ENCODE assay signal across 8 cellular contexts in the genomic region with DNA sequence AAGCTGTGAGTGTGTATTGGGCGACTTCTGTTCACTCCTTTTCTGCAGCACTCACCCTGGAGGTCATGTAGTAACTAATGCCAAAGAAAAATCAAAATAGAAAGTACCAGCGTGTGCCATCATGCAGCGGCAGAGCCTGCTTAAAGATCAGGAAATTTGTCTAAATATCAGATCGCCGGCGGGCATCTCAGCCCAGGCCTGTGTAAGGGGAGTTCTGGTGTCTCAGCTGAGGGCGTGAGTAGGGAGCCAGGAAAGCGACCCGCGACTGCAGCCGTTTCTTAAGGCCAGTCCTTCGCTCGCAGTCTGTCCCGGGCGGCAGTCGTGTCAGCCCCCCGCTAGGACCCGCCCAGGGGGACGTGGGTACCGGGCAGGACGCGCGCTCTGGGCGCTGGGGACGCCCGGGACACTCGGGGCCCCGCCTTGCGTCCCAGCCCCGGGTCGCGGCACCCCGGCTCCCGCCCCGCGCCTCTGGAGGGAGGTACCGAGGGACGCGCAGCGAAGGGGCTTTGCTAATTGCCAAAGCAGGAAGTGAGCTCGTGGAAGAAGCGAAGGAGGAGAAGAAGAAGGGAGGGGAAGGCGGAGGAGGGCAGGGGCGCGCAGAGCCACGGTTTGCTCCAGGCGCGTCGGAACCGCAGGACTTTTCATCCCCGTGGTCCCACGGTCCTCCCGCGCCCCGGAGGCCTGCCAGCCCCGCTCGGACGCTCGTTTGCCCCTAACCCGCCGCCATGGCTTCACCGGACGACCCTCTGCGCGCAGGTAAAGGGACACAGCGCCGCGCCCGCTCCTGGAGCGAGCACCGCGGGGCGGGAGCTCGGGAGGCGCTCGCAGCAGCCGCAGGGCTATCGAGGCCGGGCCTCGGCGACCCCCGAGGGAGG. TPM values are rescaled to one million over a fixed set of nuclear protein-coding genes. Genes with fewer than 3 reads are reported as not detected.
DNase-seq lines count a peak whose midpoint lies in the region; ATAC-seq and TF ChIP-seq lines count a peak whose summit lies in the region.

No MANE protein-coding gene starts in this region.

- no peaks in the 10 kb centered on the region for H3K4me1 ChIP-seq in OCI-LY3 (ENCODE audit: low read length)
- peaks cover 2% of the 10 kb centered on the region for H3K4me1 ChIP-seq in cardiac muscle cell (ENCODE audit: low read depth)

- H4K20me1 ChIP-seq in OCI-LY3 (ENCODE audit: insufficient read depth, low read length) = no peaks in the 10 kb centered on the region

- peaks cover 38% of the 10 kb centered on the region for H3K27me3 ChIP-seq in OCI-LY3 (ENCODE audit: low read depth, low read length)
- peaks cover 45% of the 10 kb centered on the region for H3K27me3 ChIP-seq in cardiac muscle cell

- H3K27ac ChIP-seq in OCI-LY3 (ENCODE audit: low read length) (no peak overlapping the region), cardiac muscle cell (no peak overlapping the region)

- H3K9me3 ChIP-seq in OCI-LY3 (ENCODE audit: insufficient read depth, low read length) (no peaks in the 10 kb centered on the region), cardiac muscle cell (ENCODE audit: low read depth) (no peaks in the 10 kb centered on the region)

- DNase-seq in NCI-H1417 (lab: John Stamatoyannopoulos, UW) = peak in 2 of 3 experiments; percentile 79
- DNase-seq in NCI-H1417 treated with DMSO at 0.1 percent for 48 hours (lab: John Stamatoyannopoulos, UW) = no peak
- DNase-seq in activated effector memory CD4-positive, alpha-beta T cell treated with Interleukin-2 at 50 U/mL for 16 hours = peak; percentile 51
- peak; percentile 34 to 51 for DNase-seq in cardiac muscle cell (ENCODE audit: low read depth in 1 of 2, low spot score in 1 of 2)
- peak; percentile 88 for DNase-seq in retina
- no peak for DNase-seq in cortex of kidney (lab: John Stamatoyannopoulos, UW)

- no peaks in the 10 kb centered on the region for H3K36me3 ChIP-seq in OCI-LY3 (replicated peaks; ENCODE audit: low read depth, low read length)
- H3K36me3 ChIP-seq in cardiac muscle cell = no peaks in the 10 kb centered on the region

- 0 out of 2 replicates have a peak overlapping the region, but pooled peaks have one; percentile 23 for H2AFZ ChIP-seq in OCI-LY3 (ENCODE audit: low read depth, low read length)

- H3K4me3 ChIP-seq in OCI-LY3 (ENCODE audit: low read length) (peak overlapping the region; percentile 45), cardiac muscle cell (peak overlapping the region; percentile 70)

- H3K79me2 ChIP-seq in OCI-LY3 (ENCODE audit: low read length) = no peaks in the 10 kb centered on the region

- TF ChIP-seq CTCF in OCI-LY3 (IDR thresholded peaks at IDR 0.05; ENCODE audit: low read depth, low read length) (no peak), cardiac muscle cell (IDR thresholded peaks at IDR 0.05; ENCODE audit: low read depth, low read length) (no peak)

- H3K4me2 ChIP-seq in OCI-LY3 (ENCODE audit: low read length) = peak overlapping the region; percentile 12; the same call in 1 of the 2 replicates

- H3K9ac ChIP-seq in OCI-LY3 (ENCODE audit: low read length) = no peak overlapping the region

- peak; percentile 61 for ATAC-seq in HG02798 (IDR thresholded peaks at IDR 0.05; ENCODE audit: poor library complexity, unreplicated experiment)

RNA-seq across cellular contexts. Expression of a gene that starts 1.1 kb away (rescaled TPM):
- total RNA-seq in cardiac muscle cell = 0.24 and 0.32 TPM in 2 replicates
- 0.70 and 0.77 TPM in 2 replicates for polyA plus RNA-seq in cardiac muscle cell

Comparison
In these comparisons a context has a peak if more than half of its experiments do, and no peak if none do; other contexts are left out.
1. DNase-seq: peak in NCI-H1417 (2 of 3), activated effector memory CD4-positive, alpha-beta T cell treated with Interleukin-2 at 50 U/mL for 16 hours (single experiment), cardiac muscle cell (2 of 2) and retina (single experiment); none in NCI-H1417 treated with DMSO at 0.1 percent for 48 hours (single experiment) and cortex of kidney (single experiment).